In the genomic region with DNA sequence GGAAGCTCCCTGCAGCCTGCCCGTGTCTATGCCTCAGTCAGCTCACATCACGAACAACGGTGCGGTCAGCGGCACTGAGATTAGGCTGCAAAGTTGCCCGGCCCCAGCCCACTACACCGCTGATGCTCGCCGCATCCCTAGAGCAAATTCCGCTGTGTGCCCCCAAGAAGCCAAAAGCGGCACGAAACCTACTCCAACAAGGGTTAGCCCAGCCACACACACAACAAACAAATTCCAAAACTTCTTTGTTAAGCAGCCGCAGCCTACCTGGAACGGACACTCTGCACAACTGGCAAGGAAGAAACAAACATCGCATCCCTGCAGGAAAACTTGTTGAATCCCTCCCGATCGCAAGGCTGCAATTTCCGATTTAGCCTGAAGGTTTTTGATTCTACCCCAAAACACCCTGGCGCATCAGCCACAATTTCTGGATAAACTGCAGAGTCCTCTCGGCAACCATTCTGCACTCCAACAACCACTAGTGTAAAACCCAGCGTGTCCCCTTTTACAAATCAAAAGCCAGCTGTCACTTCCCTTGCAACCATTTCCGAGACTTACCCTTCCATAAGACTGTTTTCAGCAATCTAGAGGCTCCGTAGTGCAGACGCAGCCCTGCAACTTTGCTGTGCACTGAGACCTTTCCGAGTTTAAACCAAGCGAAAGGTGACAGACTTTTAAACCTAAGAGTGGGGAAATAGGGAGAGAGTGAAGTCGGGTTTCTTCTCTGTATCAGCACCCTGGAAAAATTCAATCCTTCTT, we compare ENCODE assay signal across 12 cellular contexts. TPM values are rescaled to one million over a fixed set of nuclear protein-coding genes. Genes with fewer than 3 reads are reported as not detected.
DNase-seq lines count a peak whose midpoint lies in the region; ATAC-seq and TF ChIP-seq lines count a peak whose summit lies in the region.
"Had no signal": no experiment of that assay in that cellular context is flagged by ENCODE, and none has a peak within 500 bp of the region (broad histone marks: within the 10 kb centered on the region; RNA-seq: fewer than 3 reads in every experiment).

No MANE protein-coding gene starts in this region.

- DNase-seq in left ventricle myocardium inferior (no peak), right atrium auricular region (ENCODE audit: low spot score) (no peak), ecto neural progenitor cell (ENCODE audit: low spot score) (peak; percentile 60), myocyte (ENCODE audit: low read depth) (peak; percentile 16), mucosa of gallbladder (ENCODE audit: low spot score) (no peak)
- no peak for DNase-seq in activated T-cell treated with anti-CD3 and anti-CD28 coated beads, Interleukin-2, amount 50 U/mL, for 4 hours
- DNase-seq: NCI-H345 had no signal

- no peak for TF ChIP-seq CTCF in left ventricle myocardium inferior (IDR thresholded peaks at IDR 0.05; ENCODE audit: borderline replicate concordance)
- no peak for TF ChIP-seq CTCF in right atrium auricular region (IDR thresholded peaks at IDR 0.05)

- H3K4me3 Mint-ChIP-seq in activated T-cell treated with anti-CD3 and anti-CD28 coated beads, Interleukin-2, amount 50 U/mL, for 4 hours = no peak overlapping the region
- H3K4me3 Mint-ChIP-seq: B cell, IgD-negative memory B cell had no signal

- H3K9me3 ChIP-seq in left ventricle myocardium inferior (replicated peaks) (no peaks in the 10 kb centered on the region), right atrium auricular region (no peaks in the 10 kb centered on the region)

- H3K4me1 Mint-ChIP-seq in activated T-cell treated with anti-CD3 and anti-CD28 coated beads, Interleukin-2, amount 50 U/mL, for 4 hours (ENCODE audit: low read depth) = no peaks in the 10 kb centered on the region
- H3K4me1 Mint-ChIP-seq: B cell, IgD-negative memory B cell had no signal

- intact Hi-C loops in left ventricle myocardium inferior (cut with micrococcal nuclease) = no loop called here

- H3K9me3 Mint-ChIP-seq in activated T-cell treated with anti-CD3 and anti-CD28 coated beads, Interleukin-2, amount 50 U/mL, for 4 hours = peaks cover 18% of the 10 kb centered on the region

- H3K4me3 ChIP-seq in left ventricle myocardium inferior (peak overlapping the region; percentile 42), right atrium auricular region (peak overlapping the region in 1 of 2 donors; percentile 17)
- H3K4me3 ChIP-seq: skin epidermis had no signal

- peaks cover 66% of the 10 kb centered on the region for H3K27me3 ChIP-seq in left ventricle myocardium inferior (ENCODE audit: low read depth)
- H3K27me3 ChIP-seq in right atrium auricular region = no peaks in the 10 kb centered on the region

- H3K4me1 ChIP-seq in left ventricle myocardium inferior (peaks cover 15% of the 10 kb centered on the region), right atrium auricular region (peaks cover 0 to 15% of the 10 kb centered on the region in 2 donors)

- H3K36me3 ChIP-seq in left ventricle myocardium inferior (no peaks in the 10 kb centered on the region), right atrium auricular region (no peaks in the 10 kb centered on the region)

- H3K27me3 Mint-ChIP-seq in activated T-cell treated with anti-CD3 and anti-CD28 coated beads, Interleukin-2, amount 50 U/mL, for 4 hours (ENCODE audit: low read depth) = no peaks in the 10 kb centered on the region
- H3K27me3 Mint-ChIP-seq: IgD-negative memory B cell had no signal

- H3K27ac ChIP-seq in left ventricle myocardium inferior (replicated peaks) (no peak overlapping the region), right atrium auricular region (no peak overlapping the region)
- H3K27ac ChIP-seq: skin epidermis had no signal

- no peak for ATAC-seq in GM21737 (IDR thresholded peaks at IDR 0.05; ENCODE audit: unreplicated experiment)
- no peak for ATAC-seq in activated T-cell treated with anti-CD3 and anti-CD28 coated beads, Interleukin-2, amount 50 U/mL, for 4 hours
- no peak for ATAC-seq in GM18511 (IDR thresholded peaks at IDR 0.05; ENCODE audit: unreplicated experiment)

- H3K36me3 Mint-ChIP-seq in activated T-cell treated with anti-CD3 and anti-CD28 coated beads, Interleukin-2, amount 50 U/mL, for 4 hours (ENCODE audit: insufficient read depth) = no peaks in the 10 kb centered on the region
- H3K36me3 Mint-ChIP-seq: IgD-negative memory B cell had no signal

RNA-seq across cellular contexts. Expression of a gene that starts 0.4 kb away (rescaled TPM):
- total RNA-seq in left ventricle myocardium inferior (7.1 TPM), right atrium auricular region (10 to 100 TPM in 1 of 2 donors, 1 to 10 TPM in 1; 7.6 to 19.7 TPM), myocyte (18.7 and 22.3 TPM in 2 replicates), mucosa of gallbladder (9.6 TPM)
- 13.3 TPM for polyA plus RNA-seq in myocyte (2012)
- under 1 TPM; 0.38 to 0.99 (median 0.95) TPM for total RNA-seq in activated T-cell treated with anti-CD3 and anti-CD28 coated beads, Interleukin-2, amount 50 U/mL, for 4 hours

Comparison
In these comparisons a context has a peak if more than half of its experiments do, and no peak if none do; other contexts are left out.
1. DNase-seq: peak in ecto neural progenitor cell (single experiment) and myocyte (single experiment); none in left ventricle myocardium inferior (single experiment), right atrium auricular region (single experiment), mucosa of gallbladder (single experiment) and activated T-cell treated with anti-CD3 and anti-CD28 coated beads, Interleukin-2, amount 50 U/mL, for 4 hours (single experiment).